Comparison of ENCODE assay signal across 17 cellular contexts in genomic region chr7:5212633-5213285, GRCh38.
"Had no signal": no experiment of that assay in that cellular context is flagged by ENCODE, and none has a peak within 500 bp of the region (broad histone marks: within the 10 kb centered on the region; RNA-seq: fewer than 3 reads in every experiment).

No MANE protein-coding gene starts in this region.

- DNase-seq: activated CD4-positive, alpha-beta memory T cell treated with anti-CD3 and anti-CD28 coated beads, Interleukin-2, amount 10 ng/mL, durations not matched to agents 7 days and 5 days; activated CD4-positive, alpha-beta T cell treated with anti-CD3 and anti-CD28 coated beads for 48 hours; activated CD8-positive, alpha-beta memory T cell treated with anti-CD3 and anti-CD28 coated beads, Interleukin-2, amount 10 ng/mL, durations not matched to agents 7 days and 5 days; activated naive CD4-positive, alpha-beta T cell treated with anti-CD3 and anti-CD28 coated beads, Interleukin-2, amount 50 U/mL, for 16 hours; cerebellar nuclear complex; effector CD4-positive, alpha-beta T cell; gastrocnemius medialis; stimulated activated CD4-positive, alpha-beta T cell treated with anti-CD3 and anti-CD28 coated beads, Interleukin-1b, Interleukin-23, amount 100 ng/mL, for 48 hours; stimulated activated naive CD4-positive, alpha-beta T cell treated with Interleukin-2 at 50 U/mL for 16 hours; uterus had no signal

- FAIRE-seq: keratinocyte, TTC549 had no signal

- H3K27me3 Mint-ChIP-seq: activated CD4-positive, alpha-beta memory T cell treated with anti-CD3 and anti-CD28 coated beads, Interleukin-2, amount 10 ng/mL, durations not matched to agents 7 days and 5 days; activated CD8-positive, alpha-beta memory T cell treated with anti-CD3 and anti-CD28 coated beads, Interleukin-2, amount 10 ng/mL, durations not matched to agents 7 days and 5 days had no signal

- H3K4me1 Mint-ChIP-seq: activated CD8-positive, alpha-beta memory T cell treated with anti-CD3 and anti-CD28 coated beads, Interleukin-2, amount 10 ng/mL, durations not matched to agents 7 days and 5 days had no signal

- H3K9me3 Mint-ChIP-seq: activated CD4-positive, alpha-beta memory T cell treated with anti-CD3 and anti-CD28 coated beads, Interleukin-2, amount 10 ng/mL, durations not matched to agents 7 days and 5 days; T-helper 2 cell treated with Interferon-gamma antibody and Interleukin-4, amounts not matched to agents 5 μg/mL and 100 μg/mL, for 36 hours had no signal

- H3K36me3 ChIP-seq: ovary, uterus had no signal

- H3K4me3 ChIP-seq: gastrocnemius medialis, left lung, ovary, tibial artery, uterus had no signal

- ATAC-seq: activated CD8-positive, alpha-beta memory T cell treated with anti-CD3 and anti-CD28 coated beads, Interleukin-2, amount 10 ng/mL, durations not matched to agents 7 days and 5 days; esophagus mucosa; gastrocnemius medialis; left lung had no signal

- H3K4me3 Mint-ChIP-seq: activated CD4-positive, alpha-beta memory T cell treated with anti-CD3 and anti-CD28 coated beads, Interleukin-2, amount 10 ng/mL, durations not matched to agents 7 days and 5 days; activated CD8-positive, alpha-beta memory T cell treated with anti-CD3 and anti-CD28 coated beads, Interleukin-2, amount 10 ng/mL, durations not matched to agents 7 days and 5 days; T-helper 2 cell treated with Interferon-gamma antibody and Interleukin-4, amounts not matched to agents 5 μg/mL and 100 μg/mL, for 36 hours had no signal

- H3K27ac ChIP-seq: gastrocnemius medialis, left lung, ovary, tibial artery, uterus had no signal

- H3K27ac Mint-ChIP-seq: activated CD4-positive, alpha-beta memory T cell treated with anti-CD3 and anti-CD28 coated beads, Interleukin-2, amount 10 ng/mL, durations not matched to agents 7 days and 5 days; activated CD8-positive, alpha-beta memory T cell treated with anti-CD3 and anti-CD28 coated beads, Interleukin-2, amount 10 ng/mL, durations not matched to agents 7 days and 5 days; T-helper 2 cell treated with Interferon-gamma antibody and Interleukin-4, amounts not matched to agents 5 μg/mL and 100 μg/mL, for 36 hours had no signal

- H3K9me3 ChIP-seq: gastrocnemius medialis, left lung, ovary, tibial artery, uterus had no signal

- H3K27me3 ChIP-seq: gastrocnemius medialis, left lung, ovary, tibial artery, uterus had no signal

- H3K4me1 ChIP-seq: gastrocnemius medialis, left lung had no signal
